In the genomic region with DNA sequence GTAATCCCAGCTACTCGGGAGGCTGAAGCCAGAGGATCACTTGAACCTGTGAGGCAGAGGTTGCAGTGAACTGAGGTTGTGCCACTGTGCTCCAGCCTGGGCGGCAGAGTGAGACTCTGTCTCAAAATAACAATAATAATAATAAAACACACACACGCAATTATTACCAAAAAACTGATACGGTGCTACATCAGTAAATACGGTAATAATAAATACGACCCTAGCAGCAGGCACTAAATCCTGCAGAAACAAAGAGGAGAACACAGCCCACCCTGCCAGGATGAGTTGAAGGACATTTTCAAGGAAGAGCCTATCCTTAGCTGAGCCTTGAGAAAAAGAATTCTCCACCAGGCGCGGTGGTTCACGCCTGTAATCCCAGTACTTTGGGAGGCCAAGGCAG, we compare ENCODE assay signal across 8 cellular contexts.
"Had no signal": no experiment of that assay in that cellular context is flagged by ENCODE, and none has a peak within 500 bp of the region (broad histone marks: within the 10 kb centered on the region; RNA-seq: fewer than 3 reads in every experiment).

No MANE protein-coding gene starts in this region.

- DNase-seq: GOT3, H9, HCEC 1CT, IMR-90, KBM-7 had no signal

- H3K9ac ChIP-seq: KMS-11 had no signal

- FAIRE-seq: H54 had no signal

- H3K27ac ChIP-seq: HL-60, KMS-11 had no signal

- H3K4me2 ChIP-seq: KMS-11 had no signal
